ENCODE assay signal across 22 cellular contexts in the genomic region with DNA sequence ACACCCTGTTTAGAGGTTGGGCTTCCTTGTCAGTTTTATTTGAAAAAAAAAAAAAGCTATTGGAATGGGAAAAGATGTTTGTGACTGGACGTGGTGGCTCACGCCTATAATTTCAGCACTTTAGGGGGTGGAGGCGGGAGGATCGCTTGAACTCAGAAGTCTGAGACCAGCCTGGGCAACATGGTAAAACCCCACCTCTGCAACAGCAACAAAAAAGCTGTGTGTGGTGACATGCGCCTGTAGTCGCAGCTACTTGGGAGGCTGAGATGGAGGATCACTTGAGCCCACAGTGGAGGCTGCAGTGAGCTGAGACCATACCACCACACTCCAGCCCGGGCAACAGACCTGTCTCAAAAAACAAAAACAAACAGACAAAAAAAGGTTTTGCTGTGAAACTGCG.
DNase-seq lines count a peak whose midpoint lies in the region; ATAC-seq, FAIRE-seq and TF ChIP-seq lines count a peak whose summit lies in the region.
"Had no signal": no experiment of that assay in that cellular context is flagged by ENCODE, and none has a peak within 500 bp of the region (broad histone marks: within the 10 kb centered on the region; RNA-seq: fewer than 3 reads in every experiment).

No MANE protein-coding gene starts in this region.

- no peak for TF ChIP-seq EP300 in HepG2 (IDR thresholded peaks at IDR 0.05; ENCODE audit: low read depth in 2 of 2, low read length in 2 of 2)
- TF ChIP-seq EP300 in HepG2 (CRISPR knock-in tag; IDR thresholded peaks at IDR 0.05; ENCODE audit: borderline replicate concordance) = no peak

- no peak for FAIRE-seq in HepG2 (lab: Jason Lieb, UNC)
- FAIRE-seq: A204.1, G401.6, GM12892, H54 had no signal

- no peak overlapping the region for H3K4me3 Mint-ChIP-seq in type B pancreatic cell
- H3K4me3 Mint-ChIP-seq: B cell; CD4-positive, CD25-positive, alpha-beta regulatory T cell; CD8-positive, alpha-beta T cell; HFFc6 had no signal

- no peaks in the 10 kb centered on the region for H3K79me2 ChIP-seq in HepG2 (ENCODE audit: insufficient read depth, low read length)

- no peaks in the 10 kb centered on the region for H4K20me1 ChIP-seq in HepG2 (ENCODE audit: insufficient read depth, low read length)
- H4K20me1 ChIP-seq: BLaER1 had no signal

- H3K4me3 ChIP-seq in HepG2 (replicated peaks in 1 of 3; ENCODE audit: insufficient read depth in 1 of 3, low read depth in 2 of 3, low read length in 3 of 3) (no peak overlapping the region), right lobe of liver (no peak overlapping the region)
- H3K4me3 ChIP-seq: BLaER1, HAP-1 had no signal

- H3K9me3 ChIP-seq in HepG2 (ENCODE audit: low read length) (no peaks in the 10 kb centered on the region), right lobe of liver (no peaks in the 10 kb centered on the region)
- H3K9me3 ChIP-seq: BLaER1, Caco-2, HAP-1 had no signal

- no peaks in the 10 kb centered on the region for H3K9me3 Mint-ChIP-seq in type B pancreatic cell
- H3K9me3 Mint-ChIP-seq: CD8-positive, alpha-beta T cell; HFFc6 had no signal

- TF ChIP-seq POLR2A in HepG2 (IDR thresholded peaks at IDR 0.05; ENCODE audit: insufficient read depth in 1 of 2, low read depth in 2 of 2, low read length in 2 of 2) = no peak
- no peak for TF ChIP-seq POLR2A in right lobe of liver (IDR thresholded peaks at IDR 0.05)

- ATAC-seq in HepG2 (no peak), right lobe of liver (no peak)
- ATAC-seq: CD8-positive, alpha-beta T cell had no signal

- no TSS peak for BruUV-seq in HepG2 (replicated peaks; lab: Mats Ljungman, UMichigan)

- DNase-seq in activated CD8-positive, alpha-beta memory T cell treated with anti-CD3 and anti-CD28 coated beads for 24 hours = peak; percentile 35
- no peak for DNase-seq in activated CD8-positive, alpha-beta memory T cell treated with anti-CD3 and anti-CD28 coated beads, Interleukin-2, amount 50 U/mL, for 4 hours
- DNase-seq in HepG2 (ENCODE audit: low spot score) (no peak), right lobe of liver (no peak), type B pancreatic cell (ENCODE audit: extremely low spot score, unreplicated experiment) (peak; percentile 29), SW480 (ENCODE audit: low spot score) (no peak)
- DNase-seq: Caco-2; CD4-positive, CD25-positive, alpha-beta regulatory T cell; CD8-positive, alpha-beta T cell; DMS153; DND-41; GOT3; HFFc6 had no signal

- H3K27me3 ChIP-seq in HepG2 (ENCODE audit: control insufficient read depth in 1 of 2, insufficient read depth in 2 of 2, low read length in 2 of 2) = peaks cover 4 to 25% of the 10 kb centered on the region in 2 experiments; a peak in 4 of 5 replicates
- no peaks in the 10 kb centered on the region for H3K27me3 ChIP-seq in right lobe of liver
- H3K27me3 ChIP-seq: BLaER1 had no signal

- in situ Hi-C loops in HepG2 (cut with HindIII; ENCODE audit: extremely low pct_ligation_motif_present, low pct_unique_long_range_greater_than_20kb) = no loop called here

- H3K36me3 Mint-ChIP-seq in type B pancreatic cell = no peaks in the 10 kb centered on the region
- H3K36me3 Mint-ChIP-seq: CD4-positive, CD25-positive, alpha-beta regulatory T cell; CD8-positive, alpha-beta T cell had no signal

- H3K27ac ChIP-seq in HepG2 (ENCODE audit: extremely low read length, insufficient read depth, low read length) = no peak overlapping the region
- no peak overlapping the region for H3K27ac ChIP-seq in right lobe of liver
- H3K27ac ChIP-seq: 22Rv1, BLaER1, C4-2B had no signal

- CTCF ChIA-PET in HepG2 (lab: Yijun Ruan, JAX; ENCODE audit: low intra/inter-chr PET ratio, low total read pairs) = no interaction called here

- H3K4me1 ChIP-seq in HepG2 (ENCODE audit: insufficient read depth, low read length) (peaks cover 27% of the 10 kb centered on the region), right lobe of liver (no peaks in the 10 kb centered on the region)
- H3K4me1 ChIP-seq: Caco-2, HAP-1 had no signal

- TF ChIP-seq CTCF in HepG2 (CRISPR knock-in tag; IDR thresholded peaks at IDR 0.05) (no peak), right lobe of liver (IDR thresholded peaks at IDR 0.05) (no peak), type B pancreatic cell (conservative IDR thresholded peaks at IDR 0.05) (no peak)

- no peak overlapping the region for H3K9ac ChIP-seq in HepG2 (ENCODE audit: insufficient read depth, low read depth, low read length)
- H3K9ac ChIP-seq: BLaER1 had no signal

- WGBS in HepG2 (ENCODE audit: low lambda C conversion rate) = 65% methylated on average over 8 of the region's 8 CpGs
- WGBS in right lobe of liver (ENCODE audit: insufficient coverage, low coverage, low lambda C conversion rate, missing lambda C conversion rate) = 93% methylated on average over 6 of the region's 8 CpGs

- H3K36me3 ChIP-seq in HepG2 (replicated peaks in 1 of 2; ENCODE audit: control insufficient read depth in 1 of 2, insufficient read depth in 2 of 2, low read length in 2 of 2) = no peaks in the 10 kb centered on the region
- no peaks in the 10 kb centered on the region for H3K36me3 ChIP-seq in right lobe of liver
- H3K36me3 ChIP-seq: BLaER1, HAP-1 had no signal

- H3K4me1 Mint-ChIP-seq in type B pancreatic cell (ENCODE audit: unreplicated experiment) = peaks cover 3% of the 10 kb centered on the region
- H3K4me1 Mint-ChIP-seq: CD4-positive, CD25-positive, alpha-beta regulatory T cell had no signal

- no peak overlapping the region for H3K4me2 ChIP-seq in HepG2 (ENCODE audit: low read depth, low read length)
- H3K4me2 ChIP-seq: BLaER1 had no signal

- no peak overlapping the region for H3K27ac Mint-ChIP-seq in type B pancreatic cell
- H3K27ac Mint-ChIP-seq: B cell; CD4-positive, CD25-positive, alpha-beta regulatory T cell; CD8-positive, alpha-beta T cell; HFFc6 had no signal

- intact Hi-C loops in HepG2 (cut with micrococcal nuclease; ENCODE audit: unreplicated experiment) (no loop called here), right lobe of liver (cut with DNase I) (no loop called here)

- no peaks in the 10 kb centered on the region for H3K27me3 Mint-ChIP-seq in type B pancreatic cell
- H3K27me3 Mint-ChIP-seq: B cell had no signal

- POLR2A ChIA-PET in HepG2 (lab: Yijun Ruan, JAX) = no interaction called here

- no peak for TF ChIP-seq RAD21 in HepG2 (CRISPR knock-in tag; IDR thresholded peaks at IDR 0.05)

- H2AFZ ChIP-seq in HepG2 (ENCODE audit: low read length) = no peak overlapping the region

TF ChIP-seq in HepG2, 621 proteins besides CTCF, POLR2A, EP300 and RAD21:
- TF ChIP-seq ZNF770 (CRISPR knock-in tag; IDR thresholded peaks at IDR 0.05) (peak; percentile 57; the same call in 1 of the 2 replicates), ZBTB20 (CRISPR knock-in tag; IDR thresholded peaks at IDR 0.05; ENCODE audit: borderline replicate concordance, low read depth) (no peak)

Comparison
In these comparisons a context has a peak if more than half of its experiments do, and no peak if none do; other contexts are left out.
1. DNase-seq: peak in activated CD8-positive, alpha-beta memory T cell treated with anti-CD3 and anti-CD28 coated beads for 24 hours (single experiment) and type B pancreatic cell (single experiment); none in activated CD8-positive, alpha-beta memory T cell treated with anti-CD3 and anti-CD28 coated beads, Interleukin-2, amount 50 U/mL, for 4 hours (single experiment), HepG2 (single experiment), right lobe of liver (0 of 3) and SW480 (single experiment).